8 cellular contexts compared by ENCODE assay signal in the genomic region with DNA sequence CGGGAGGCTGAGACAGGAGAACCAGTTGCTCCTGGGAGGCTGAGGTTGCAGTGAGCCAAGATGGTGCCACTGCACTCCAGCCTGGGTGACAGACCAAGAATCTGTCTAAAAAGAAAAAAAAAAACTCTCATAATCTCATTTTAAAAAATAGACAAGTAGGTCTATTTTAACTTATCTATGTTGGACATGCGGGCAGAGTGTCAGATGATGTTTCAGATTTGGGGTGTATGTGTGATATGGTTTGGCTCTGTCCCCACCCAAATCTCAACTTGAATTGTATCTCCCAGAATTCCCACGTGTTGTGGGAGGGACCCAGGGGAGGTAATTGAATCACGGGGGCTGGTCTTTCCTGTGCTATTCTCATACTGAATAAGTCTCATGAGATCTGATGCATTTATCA. TPM values are rescaled to one million over a fixed set of nuclear protein-coding genes. Genes with fewer than 3 reads are reported as not detected.
A peak's percentile ranks its signal among the peaks of the same experiment; 100 is the strongest.
DNase-seq lines count a peak whose midpoint lies in the region; ATAC-seq and TF ChIP-seq lines count a peak whose summit lies in the region.
"Not testable (repeated sequence)": the region's sequence is repeated elsewhere in the genome, so short reads cannot be mapped to it uniquely, and the experiment has no call there.

No MANE protein-coding gene starts in this region.

- H3K27me3 Mint-ChIP-seq in CD8-positive, alpha-beta memory T cell; central memory CD8-positive, alpha-beta T cell; endothelial cell (ENCODE audit: unreplicated experiment); memory B cell: not testable (repeated sequence)

- peaks cover 19 to 39% (median 21%) of the 10 kb centered on the region in 3 donors for H3K36me3 Mint-ChIP-seq in CD8-positive, alpha-beta memory T cell
- H3K36me3 Mint-ChIP-seq in central memory CD8-positive, alpha-beta T cell (ENCODE audit: insufficient read depth); stimulated activated effector memory CD8-positive, alpha-beta T cell treated with anti-CD3 and anti-CD28 coated beads, Interleukin-12 subunit alpha, Interleukin-12 subunit beta, amount 100 ng/mL, for 72 hours: not testable (repeated sequence)
- peaks cover 46% of the 10 kb centered on the region for H3K36me3 Mint-ChIP-seq in endothelial cell (ENCODE audit: low read depth, unreplicated experiment)
- peaks cover 38% of the 10 kb centered on the region for H3K36me3 Mint-ChIP-seq in memory B cell

- H3K36me3 ChIP-seq in CD8-positive, alpha-beta memory T cell (ENCODE audit: insufficient read depth, low read length); thyroid gland: not testable (repeated sequence)
- peaks cover 81% of the 10 kb centered on the region for H3K36me3 ChIP-seq in OCI-LY3 (replicated peaks; ENCODE audit: low read depth, low read length)

- H3K9me3 ChIP-seq in CD8-positive, alpha-beta memory T cell (ENCODE audit: low read length); thyroid gland: not testable (repeated sequence)
- H3K9me3 ChIP-seq in OCI-LY3 (ENCODE audit: insufficient read depth, low read length): peaks cover 27% of the 10 kb centered on the region; the same call in 1 of the 2 replicates

- not testable (repeated sequence) for H3K9ac ChIP-seq in OCI-LY3 (ENCODE audit: low read length)

- H4K20me1 ChIP-seq in OCI-LY3 (ENCODE audit: insufficient read depth, low read length): peaks cover 57% of the 10 kb centered on the region

- TF ChIP-seq CTCF in OCI-LY3 (IDR thresholded peaks at IDR 0.05; ENCODE audit: low read depth, low read length); endothelial cell (IDR thresholded peaks at IDR 0.05; ENCODE audit: unreplicated experiment); thyroid gland (IDR thresholded peaks at IDR 0.05): not testable (repeated sequence)

- not testable (repeated sequence) for H2AFZ ChIP-seq in OCI-LY3 (ENCODE audit: low read depth, low read length)

- H3K4me3 Mint-ChIP-seq in CD8-positive, alpha-beta memory T cell: peak overlapping the region in 4 of 7 donors; percentile 6 to 58 (median 26)
- not testable (repeated sequence) for H3K4me3 Mint-ChIP-seq in central memory CD8-positive, alpha-beta T cell; memory B cell; stimulated activated effector memory CD8-positive, alpha-beta T cell treated with anti-CD3 and anti-CD28 coated beads, Interleukin-12 subunit alpha, Interleukin-12 subunit beta, amount 100 ng/mL, for 72 hours
- H3K4me3 Mint-ChIP-seq in endothelial cell (ENCODE audit: unreplicated experiment): peak overlapping the region; percentile 77

- 65 to 76% methylated on average over 4 of the region's 4 CpGs for WGBS in thyroid gland, 2 donors

- intact Hi-C loops in thyroid gland (cut with DNase I): not testable (repeated sequence)

- POLR2A ChIA-PET in CD8-positive, alpha-beta memory T cell (lab: Charles Lee): not testable (repeated sequence)

- not testable (repeated sequence) for DNase-seq in CD8-positive, alpha-beta memory T cell; central memory CD8-positive, alpha-beta T cell (ENCODE audit: low spot score in 2 of 2); endothelial cell (ENCODE audit: low spot score); memory B cell (ENCODE audit: low spot score in 2 of 2); stimulated activated effector memory CD8-positive, alpha-beta T cell treated with anti-CD3 and anti-CD28 coated beads, Interleukin-12 subunit alpha, Interleukin-12 subunit beta, amount 100 ng/mL, for 72 hours (ENCODE audit: low spot score in 2 of 2); thyroid gland
- peak; percentile 32 for DNase-seq in activated CD8-positive, alpha-beta memory T cell treated with anti-CD3 and anti-CD28 coated beads for 24 hours

- H3K27ac Mint-ChIP-seq in CD8-positive, alpha-beta memory T cell: peak overlapping the region in 6 of 8 donors; percentile 9 to 54 (median 34)
- peak overlapping the region; percentile 4 for H3K27ac Mint-ChIP-seq in central memory CD8-positive, alpha-beta T cell (ENCODE audit: low read depth)
- not testable (repeated sequence) for H3K27ac Mint-ChIP-seq in endothelial cell (ENCODE audit: unreplicated experiment)
- H3K27ac Mint-ChIP-seq in memory B cell: peak overlapping the region; percentile 86
- peak overlapping the region; percentile 46 for H3K27ac Mint-ChIP-seq in stimulated activated effector memory CD8-positive, alpha-beta T cell treated with anti-CD3 and anti-CD28 coated beads, Interleukin-12 subunit alpha, Interleukin-12 subunit beta, amount 100 ng/mL, for 72 hours

- not testable (repeated sequence) for TF ChIP-seq POLR2A in thyroid gland (IDR thresholded peaks at IDR 0.05)

- CTCF ChIA-PET in CD8-positive, alpha-beta memory T cell (lab: Charles Lee): interaction anchor here (2.8 kb wide), 1 partner anchor 53 kb away, joined by 12 read pairs; no protein-coding TSS in a partner anchor

- H3K9me3 Mint-ChIP-seq in CD8-positive, alpha-beta memory T cell: peaks cover 2 to 11% (median 3%) of the 10 kb centered on the region in 5 donors
- not testable (repeated sequence) for H3K9me3 Mint-ChIP-seq in central memory CD8-positive, alpha-beta T cell; endothelial cell (ENCODE audit: unreplicated experiment); memory B cell; stimulated activated effector memory CD8-positive, alpha-beta T cell treated with anti-CD3 and anti-CD28 coated beads, Interleukin-12 subunit alpha, Interleukin-12 subunit beta, amount 100 ng/mL, for 72 hours

- ATAC-seq in central memory CD8-positive, alpha-beta T cell (replicated peaks; ENCODE audit: extremely low read depth, poor library complexity, severe bottlenecking); memory B cell (ENCODE audit: low read depth); stimulated activated effector memory CD8-positive, alpha-beta T cell treated with anti-CD3 and anti-CD28 coated beads, Interleukin-12 subunit alpha, Interleukin-12 subunit beta, amount 100 ng/mL, for 72 hours: not testable (repeated sequence)

- H3K4me3 ChIP-seq in CD8-positive, alpha-beta memory T cell (ENCODE audit: low read length); OCI-LY3 (ENCODE audit: low read length); thyroid gland (replicated peaks in 1 of 3): not testable (repeated sequence)

- H3K4me1 ChIP-seq in CD8-positive, alpha-beta memory T cell (ENCODE audit: insufficient read depth, low read length): peaks cover 38% of the 10 kb centered on the region
- H3K4me1 ChIP-seq in OCI-LY3 (ENCODE audit: low read length) (peaks cover 27% of the 10 kb centered on the region), thyroid gland (peaks cover 43 to 72% of the 10 kb centered on the region in 2 donors)

- not testable (repeated sequence) for H3K27ac ChIP-seq in CD8-positive, alpha-beta memory T cell (ENCODE audit: low read depth, low read length)
- H3K27ac ChIP-seq in OCI-LY3 (ENCODE audit: low read length) (peak overlapping the region; percentile 87), thyroid gland (peak overlapping the region; percentile 72 to 90 (median 73))

- peaks cover 100% of the 10 kb centered on the region for H3K79me2 ChIP-seq in OCI-LY3 (ENCODE audit: low read length)

- H3K4me1 Mint-ChIP-seq in CD8-positive, alpha-beta memory T cell: peaks cover 67 to 81% (median 77%) of the 10 kb centered on the region in 3 donors
- peaks cover 51% of the 10 kb centered on the region for H3K4me1 Mint-ChIP-seq in central memory CD8-positive, alpha-beta T cell
- H3K4me1 Mint-ChIP-seq in endothelial cell (ENCODE audit: unreplicated experiment) (peaks cover 56% of the 10 kb centered on the region), memory B cell (peaks cover 51% of the 10 kb centered on the region)
- H3K4me1 Mint-ChIP-seq in stimulated activated effector memory CD8-positive, alpha-beta T cell treated with anti-CD3 and anti-CD28 coated beads, Interleukin-12 subunit alpha, Interleukin-12 subunit beta, amount 100 ng/mL, for 72 hours: peaks cover 66% of the 10 kb centered on the region

- not testable (repeated sequence) for H3K4me2 ChIP-seq in OCI-LY3 (ENCODE audit: low read length)

- not testable (repeated sequence) for H3K27me3 ChIP-seq in CD8-positive, alpha-beta memory T cell (ENCODE audit: insufficient read depth, low read length, poor library complexity, severe bottlenecking); OCI-LY3 (ENCODE audit: low read depth, low read length); thyroid gland

RNA-seq across cellular contexts. Expression of a gene that starts 8.1 kb away (rescaled TPM):
- total RNA-seq in CD8-positive, alpha-beta memory T cell: 10 to 100 TPM; 11.1 to 11.2 TPM
- 21.8 TPM for polyA plus RNA-seq in CD8-positive, alpha-beta memory T cell
- total RNA-seq in endothelial cell (ENCODE audit: unreplicated experiment) (49.8 TPM), thyroid gland (100 to 1,000 TPM; 139 to 199 (median 156) TPM)
